Comparison of ENCODE assay signal across 1 cellular context in the genomic region with DNA sequence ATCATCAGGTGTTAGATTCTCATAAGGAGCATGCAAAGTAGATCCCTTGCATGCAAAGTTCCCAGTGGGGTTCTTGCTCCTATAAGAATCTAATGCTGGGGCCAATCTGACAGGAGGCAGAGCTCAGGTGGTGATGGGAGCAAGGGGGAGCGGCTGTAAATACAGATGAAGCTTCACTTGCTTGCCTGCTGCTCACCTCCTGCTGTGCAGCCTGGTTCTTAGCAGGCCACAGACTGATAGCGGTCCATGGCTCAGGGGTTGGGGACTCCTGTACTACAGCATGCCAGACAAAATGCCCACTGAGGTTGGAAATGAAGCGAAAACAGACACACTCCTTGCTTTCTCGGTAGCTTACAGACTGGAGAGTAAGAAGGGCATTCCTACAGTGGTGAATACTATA.
TF ChIP-seq lines count a peak whose summit lies in the region.

No MANE protein-coding gene starts in this region.

TF ChIP-seq in GM23338, 12 proteins besides CTCF, POLR2A, EP300 and RAD21 (continued from another document):
- TF ChIP-seq, protein P1, sequence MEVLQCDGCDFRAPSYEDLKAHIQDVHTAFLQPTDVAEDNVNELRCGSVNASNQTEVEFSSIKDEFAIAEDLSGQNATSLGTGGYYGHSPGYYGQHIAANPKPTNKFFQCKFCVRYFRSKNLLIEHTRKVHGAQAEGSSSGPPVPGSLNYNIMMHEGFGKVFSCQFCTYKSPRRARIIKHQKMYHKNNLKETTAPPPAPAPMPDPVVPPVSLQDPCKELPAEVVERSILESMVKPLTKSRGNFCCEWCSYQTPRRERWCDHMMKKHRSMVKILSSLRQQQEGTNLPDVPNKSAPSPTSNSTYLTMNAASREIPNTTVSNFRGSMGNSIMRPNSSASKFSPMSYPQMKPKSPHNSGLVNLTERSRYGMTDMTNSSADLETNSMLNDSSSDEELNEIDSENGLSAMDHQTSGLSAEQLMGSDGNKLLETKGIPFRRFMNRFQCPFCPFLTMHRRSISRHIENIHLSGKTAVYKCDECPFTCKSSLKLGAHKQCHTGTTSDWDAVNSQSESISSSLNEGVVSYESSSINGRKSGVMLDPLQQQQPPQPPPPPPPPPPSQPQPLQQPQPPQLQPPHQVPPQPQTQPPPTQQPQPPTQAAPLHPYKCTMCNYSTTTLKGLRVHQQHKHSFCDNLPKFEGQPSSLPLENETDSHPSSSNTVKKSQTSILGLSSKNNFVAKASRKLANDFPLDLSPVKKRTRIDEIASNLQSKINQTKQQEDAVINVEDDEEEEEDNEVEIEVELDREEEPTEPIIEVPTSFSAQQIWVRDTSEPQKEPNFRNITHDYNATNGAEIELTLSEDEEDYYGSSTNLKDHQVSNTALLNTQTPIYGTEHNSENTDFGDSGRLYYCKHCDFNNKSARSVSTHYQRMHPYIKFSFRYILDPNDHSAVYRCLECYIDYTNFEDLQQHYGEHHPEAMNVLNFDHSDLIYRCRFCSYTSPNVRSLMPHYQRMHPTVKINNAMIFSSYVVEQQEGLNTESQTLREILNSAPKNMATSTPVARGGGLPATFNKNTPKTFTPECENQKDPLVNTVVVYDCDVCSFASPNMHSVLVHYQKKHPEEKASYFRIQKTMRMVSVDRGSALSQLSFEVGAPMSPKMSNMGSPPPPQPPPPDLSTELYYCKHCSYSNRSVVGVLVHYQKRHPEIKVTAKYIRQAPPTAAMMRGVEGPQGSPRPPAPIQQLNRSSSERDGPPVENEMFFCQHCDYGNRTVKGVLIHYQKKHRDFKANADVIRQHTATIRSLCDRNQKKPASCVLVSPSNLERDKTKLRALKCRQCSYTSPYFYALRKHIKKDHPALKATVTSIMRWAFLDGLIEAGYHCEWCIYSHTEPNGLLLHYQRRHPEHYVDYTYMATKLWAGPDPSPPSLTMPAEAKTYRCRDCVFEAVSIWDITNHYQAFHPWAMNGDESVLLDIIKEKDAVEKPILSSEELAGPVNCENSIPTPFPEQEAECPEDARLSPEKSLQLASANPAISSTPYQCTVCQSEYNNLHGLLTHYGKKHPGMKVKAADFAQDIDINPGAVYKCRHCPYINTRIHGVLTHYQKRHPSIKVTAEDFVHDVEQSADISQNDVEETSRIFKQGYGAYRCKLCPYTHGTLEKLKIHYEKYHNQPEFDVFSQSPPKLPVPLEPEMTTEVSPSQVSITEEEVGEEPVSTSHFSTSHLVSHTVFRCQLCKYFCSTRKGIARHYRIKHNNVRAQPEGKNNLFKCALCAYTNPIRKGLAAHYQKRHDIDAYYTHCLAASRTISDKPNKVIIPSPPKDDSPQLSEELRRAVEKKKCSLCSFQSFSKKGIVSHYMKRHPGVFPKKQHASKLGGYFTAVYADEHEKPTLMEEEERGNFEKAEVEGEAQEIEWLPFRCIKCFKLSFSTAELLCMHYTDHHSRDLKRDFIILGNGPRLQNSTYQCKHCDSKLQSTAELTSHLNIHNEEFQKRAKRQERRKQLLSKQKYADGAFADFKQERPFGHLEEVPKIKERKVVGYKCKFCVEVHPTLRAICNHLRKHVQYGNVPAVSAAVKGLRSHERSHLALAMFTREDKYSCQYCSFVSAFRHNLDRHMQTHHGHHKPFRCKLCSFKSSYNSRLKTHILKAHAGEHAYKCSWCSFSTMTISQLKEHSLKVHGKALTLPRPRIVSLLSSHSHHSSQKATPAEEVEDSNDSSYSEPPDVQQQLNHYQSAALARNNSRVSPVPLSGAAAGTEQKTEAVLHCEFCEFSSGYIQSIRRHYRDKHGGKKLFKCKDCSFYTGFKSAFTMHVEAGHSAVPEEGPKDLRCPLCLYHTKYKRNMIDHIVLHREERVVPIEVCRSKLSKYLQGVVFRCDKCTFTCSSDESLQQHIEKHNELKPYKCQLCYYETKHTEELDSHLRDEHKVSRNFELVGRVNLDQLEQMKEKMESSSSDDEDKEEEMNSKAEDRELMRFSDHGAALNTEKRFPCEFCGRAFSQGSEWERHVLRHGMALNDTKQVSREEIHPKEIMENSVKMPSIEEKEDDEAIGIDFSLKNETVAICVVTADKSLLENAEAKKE (CRISPR knock-in tag; IDR thresholded peaks at IDR 0.05) = no peak
- TF ChIP-seq STAT1 (IDR thresholded peaks at IDR 0.05; ENCODE audit: unreplicated experiment) (no peak), EZH2 (IDR thresholded peaks at IDR 0.05; ENCODE audit: low read depth, unreplicated experiment) (no peak)
- TF ChIP-seq, protein P2, sequence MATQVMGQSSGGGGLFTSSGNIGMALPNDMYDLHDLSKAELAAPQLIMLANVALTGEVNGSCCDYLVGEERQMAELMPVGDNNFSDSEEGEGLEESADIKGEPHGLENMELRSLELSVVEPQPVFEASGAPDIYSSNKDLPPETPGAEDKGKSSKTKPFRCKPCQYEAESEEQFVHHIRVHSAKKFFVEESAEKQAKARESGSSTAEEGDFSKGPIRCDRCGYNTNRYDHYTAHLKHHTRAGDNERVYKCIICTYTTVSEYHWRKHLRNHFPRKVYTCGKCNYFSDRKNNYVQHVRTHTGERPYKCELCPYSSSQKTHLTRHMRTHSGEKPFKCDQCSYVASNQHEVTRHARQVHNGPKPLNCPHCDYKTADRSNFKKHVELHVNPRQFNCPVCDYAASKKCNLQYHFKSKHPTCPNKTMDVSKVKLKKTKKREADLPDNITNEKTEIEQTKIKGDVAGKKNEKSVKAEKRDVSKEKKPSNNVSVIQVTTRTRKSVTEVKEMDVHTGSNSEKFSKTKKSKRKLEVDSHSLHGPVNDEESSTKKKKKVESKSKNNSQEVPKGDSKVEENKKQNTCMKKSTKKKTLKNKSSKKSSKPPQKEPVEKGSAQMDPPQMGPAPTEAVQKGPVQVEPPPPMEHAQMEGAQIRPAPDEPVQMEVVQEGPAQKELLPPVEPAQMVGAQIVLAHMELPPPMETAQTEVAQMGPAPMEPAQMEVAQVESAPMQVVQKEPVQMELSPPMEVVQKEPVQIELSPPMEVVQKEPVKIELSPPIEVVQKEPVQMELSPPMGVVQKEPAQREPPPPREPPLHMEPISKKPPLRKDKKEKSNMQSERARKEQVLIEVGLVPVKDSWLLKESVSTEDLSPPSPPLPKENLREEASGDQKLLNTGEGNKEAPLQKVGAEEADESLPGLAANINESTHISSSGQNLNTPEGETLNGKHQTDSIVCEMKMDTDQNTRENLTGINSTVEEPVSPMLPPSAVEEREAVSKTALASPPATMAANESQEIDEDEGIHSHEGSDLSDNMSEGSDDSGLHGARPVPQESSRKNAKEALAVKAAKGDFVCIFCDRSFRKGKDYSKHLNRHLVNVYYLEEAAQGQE (IDR thresholded peaks at IDR 0.05; ENCODE audit: unreplicated experiment) = no peak
